In the genomic region with DNA sequence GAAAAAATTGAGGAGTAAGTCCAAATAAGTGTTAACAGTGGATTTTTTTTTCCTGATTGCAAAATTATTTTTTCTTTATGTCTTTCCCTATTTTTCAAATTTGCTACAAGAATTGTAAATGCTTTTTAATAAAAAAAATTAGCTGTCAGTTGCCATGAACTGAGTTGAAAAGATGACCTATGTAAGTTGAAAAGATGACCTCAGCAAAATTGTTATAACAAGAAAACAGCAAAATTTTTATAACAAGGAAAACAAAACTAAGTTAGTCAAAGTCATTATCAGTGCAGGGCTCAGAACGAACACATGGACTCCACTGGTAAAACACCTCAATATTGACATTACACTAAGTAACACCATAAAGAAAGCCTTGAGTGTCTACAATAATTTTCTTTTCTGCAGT, we compare ENCODE assay signal across 23 cellular contexts.
"Had no signal": no experiment of that assay in that cellular context is flagged by ENCODE, and none has a peak within 500 bp of the region (broad histone marks: within the 10 kb centered on the region; RNA-seq: fewer than 3 reads in every experiment).

No MANE protein-coding gene starts in this region.

- H3K4me1 ChIP-seq: esophagus squamous epithelium, testis, tibial artery had no signal

- H3K27me3 Mint-ChIP-seq: type B pancreatic cell had no signal

- H3K9me3 ChIP-seq: esophagus squamous epithelium, ovary, psoas muscle, testis had no signal

- H3K4me3 Mint-ChIP-seq: effector memory CD8-positive, alpha-beta T cell; memory B cell; natural killer cell; stimulated activated memory B cell treated with anti-CD40 and anti-IgM and Interleukin-4, amounts not matched to agents 10 μg/mL and 1 μg/mL and 100 μg/mL, for 72 hours; type B pancreatic cell had no signal

- H3K27me3 ChIP-seq: esophagus squamous epithelium, hepatocyte, ovary, spleen, testis, tibial artery had no signal

- H3K9me3 Mint-ChIP-seq: effector memory CD8-positive, alpha-beta T cell; natural killer cell; stimulated activated memory B cell treated with anti-CD40 and anti-IgM and Interleukin-4, amounts not matched to agents 10 μg/mL and 1 μg/mL and 100 μg/mL, for 72 hours had no signal

- H3K27ac Mint-ChIP-seq: effector memory CD8-positive, alpha-beta T cell; memory B cell; natural killer cell; stimulated activated memory B cell treated with anti-CD40 and anti-IgM and Interleukin-4, amounts not matched to agents 10 μg/mL and 1 μg/mL and 100 μg/mL, for 72 hours; type B pancreatic cell had no signal

- DNase-seq: cortex of kidney; effector memory CD8-positive, alpha-beta T cell; erythroblast; esophagus squamous epithelium; foreskin melanocyte; kidney; natural killer cell; occipital lobe; ovary; posterior cingulate gyrus; psoas muscle; right cardiac atrium; spleen; stimulated activated CD4-positive, alpha-beta T cell treated with anti-CD3 and anti-CD28 coated beads, Interleukin-4, amount 100 ng/mL, for 4 hours; stimulated activated naive CD8-positive, alpha-beta T cell treated with anti-CD3 and anti-CD28 coated beads, Interleukin-15, Interleukin-2, amounts not matched to agents 100 U/mL and 50 U/mL, for 24 hours; testis; tibial artery had no signal

- H3K4me1 Mint-ChIP-seq: natural killer cell; stimulated activated memory B cell treated with anti-CD40 and anti-IgM and Interleukin-4, amounts not matched to agents 10 μg/mL and 1 μg/mL and 100 μg/mL, for 72 hours had no signal

- H3K79me2 ChIP-seq: hepatocyte had no signal

- H2AFZ ChIP-seq: hepatocyte had no signal

- ATAC-seq: effector memory CD8-positive, alpha-beta T cell; natural killer cell; right cardiac atrium; stimulated activated memory B cell treated with anti-CD40 and anti-IgM and Interleukin-4, amounts not matched to agents 10 μg/mL and 1 μg/mL and 100 μg/mL, for 72 hours; stimulated activated naive CD8-positive, alpha-beta T cell treated with anti-CD3 and anti-CD28 coated beads, Interleukin-15, Interleukin-2, amounts not matched to agents 100 U/mL and 50 U/mL, for 24 hours had no signal

- H3K4me2 ChIP-seq: hepatocyte had no signal

- H3K27ac ChIP-seq: esophagus squamous epithelium, hepatocyte, ovary, psoas muscle, skin epidermis, spleen, testis, tibial artery had no signal

- H3K36me3 ChIP-seq: esophagus squamous epithelium, ovary, spleen, tibial artery had no signal

- H3K4me3 ChIP-seq: esophagus squamous epithelium, hepatocyte, lung, ovary, psoas muscle, skin epidermis, spleen, testis, tibial artery had no signal

- H3K36me3 Mint-ChIP-seq: memory B cell; natural killer cell; stimulated activated memory B cell treated with anti-CD40 and anti-IgM and Interleukin-4, amounts not matched to agents 10 μg/mL and 1 μg/mL and 100 μg/mL, for 72 hours; type B pancreatic cell had no signal
